34 cellular contexts compared by ENCODE assay signal in genomic region chr2:129299338-129299737, GRCh38.
"Had no signal": no experiment of that assay in that cellular context is flagged by ENCODE, and none has a peak within 500 bp of the region (broad histone marks: within the 10 kb centered on the region; RNA-seq: fewer than 3 reads in every experiment).

No MANE protein-coding gene starts in this region.

- H3K27ac ChIP-seq: adrenal gland, body of pancreas, brain microvascular endothelial cell, breast epithelium, VCaP had no signal

- H3K4me3 ChIP-seq: adrenal gland, body of pancreas, breast epithelium had no signal

- H3K9me3 ChIP-seq: adrenal gland, body of pancreas, breast epithelium had no signal

- H3K4me1 Mint-ChIP-seq: activated B cell treated with CpG ODN at 0.5 μM for 24 hours; activated CD4-positive, alpha-beta T cell treated with anti-CD3 and anti-CD28 coated beads, Interleukin-2, amount 10 ng/mL, durations not matched to agents 24 days and 14 days; activated naive CD8-positive, alpha-beta T cell treated with anti-CD3 and anti-CD28 coated beads for 36 hours; activated T-helper 17 cell treated with anti-CD3 and anti-CD28 coated beads, Interleukin-2, amount 50 U/mL, for 72 hours had no signal

- H3K27ac Mint-ChIP-seq: activated B cell treated with CpG ODN at 0.5 μM for 24 hours; activated CD4-positive, alpha-beta memory T cell treated with anti-CD3 and anti-CD28 coated beads for 36 hours; activated CD4-positive, alpha-beta T cell treated with anti-CD3 and anti-CD28 coated beads, Interleukin-2, amount 10 ng/mL, durations not matched to agents 24 days and 14 days; activated CD8-positive, alpha-beta T cell treated with anti-CD3 and anti-CD28 coated beads for 36 hours; activated naive CD4-positive, alpha-beta T cell treated with anti-CD3 and anti-CD28 coated beads for 36 hours; activated naive CD4-positive, alpha-beta T cell treated with anti-CD3 and anti-CD28 coated beads, Interleukin-2, amount 50 U/mL, for 72 hours; activated naive CD8-positive, alpha-beta T cell treated with anti-CD3 and anti-CD28 coated beads for 36 hours; activated T-cell treated with anti-CD3 and anti-CD28 coated beads, Interleukin-2, amount 50 U/mL, for 72 hours; activated T-helper 1 cell treated with anti-CD3 and anti-CD28 coated beads, Interleukin-12 subunit alpha, Interleukin-12 subunit beta, Interleukin-2, Interleukin-4 antibody, amounts not matched to agents 30 ng/mL and 10 ng/mL and 1 ng/mL, durations not matched to agents 14 hours and 24 hours and 36 hours; activated T-helper 17 cell treated with anti-CD3 and anti-CD28 coated beads, Interleukin-2, amount 50 U/mL, for 72 hours; T-helper 1 cell treated with Interleukin-12 subunit alpha and Interleukin-12 subunit beta and Interleukin-4 antibody, amounts not matched to agents 30 μg/mL and 1 μg/mL, for 36 hours; T-helper 2 cell treated with Interferon-gamma antibody and Interleukin-4, amounts not matched to agents 5 μg/mL and 100 μg/mL, for 36 hours had no signal

- H3K4me1 ChIP-seq: adrenal gland had no signal

- H3K27me3 ChIP-seq: adrenal gland, body of pancreas, brain microvascular endothelial cell, breast epithelium had no signal

- H3K27me3 Mint-ChIP-seq: activated CD4-positive, alpha-beta memory T cell treated with anti-CD3 and anti-CD28 coated beads for 36 hours; activated CD4-positive, alpha-beta T cell treated with anti-CD3 and anti-CD28 coated beads, Interleukin-2, amount 10 ng/mL, durations not matched to agents 24 days and 14 days; activated CD8-positive, alpha-beta T cell treated with anti-CD3 and anti-CD28 coated beads for 36 hours; activated naive CD8-positive, alpha-beta T cell treated with anti-CD3 and anti-CD28 coated beads for 36 hours; activated T-helper 17 cell treated with anti-CD3 and anti-CD28 coated beads, Interleukin-2, amount 50 U/mL, for 72 hours had no signal

- H3K9me3 Mint-ChIP-seq: activated CD8-positive, alpha-beta T cell treated with anti-CD3 and anti-CD28 coated beads for 36 hours; activated T-cell treated with anti-CD3 and anti-CD28 coated beads, Interleukin-2, amount 50 U/mL, for 4 hours; activated T-helper 17 cell treated with anti-CD3 and anti-CD28 coated beads, Interleukin-2, amount 50 U/mL, for 72 hours had no signal

- H3K36me3 ChIP-seq: adrenal gland, brain microvascular endothelial cell, breast epithelium had no signal

- H3K36me3 Mint-ChIP-seq: activated CD4-positive, alpha-beta memory T cell treated with anti-CD3 and anti-CD28 coated beads for 36 hours; activated naive CD4-positive, alpha-beta T cell treated with anti-CD3 and anti-CD28 coated beads, Interleukin-2, amount 50 U/mL, for 72 hours; activated naive CD8-positive, alpha-beta T cell treated with anti-CD3 and anti-CD28 coated beads for 36 hours had no signal

- ATAC-seq: activated CD8-positive, alpha-beta T cell treated with anti-CD3 and anti-CD28 coated beads for 36 hours; activated naive CD4-positive, alpha-beta T cell treated with anti-CD3 and anti-CD28 coated beads, Interleukin-2, amount 50 U/mL, for 72 hours; activated T-cell treated with anti-CD3 and anti-CD28 coated beads, Interleukin-2, amount 50 U/mL, for 4 hours; activated T-cell treated with anti-CD3 and anti-CD28 coated beads, Interleukin-2, amount 50 U/mL, for 72 hours; activated T-helper 17 cell treated with anti-CD3 and anti-CD28 coated beads, Interleukin-2, amount 50 U/mL, for 72 hours; body of pancreas had no signal

- H3K4me3 Mint-ChIP-seq: activated B cell treated with CpG ODN at 0.5 μM for 24 hours; activated CD4-positive, alpha-beta memory T cell treated with anti-CD3 and anti-CD28 coated beads for 36 hours; activated CD4-positive, alpha-beta T cell treated with anti-CD3 and anti-CD28 coated beads, Interleukin-2, amount 10 ng/mL, durations not matched to agents 24 days and 14 days; activated CD8-positive, alpha-beta T cell treated with anti-CD3 and anti-CD28 coated beads for 36 hours; activated naive CD4-positive, alpha-beta T cell treated with anti-CD3 and anti-CD28 coated beads for 36 hours; activated naive CD8-positive, alpha-beta T cell treated with anti-CD3 and anti-CD28 coated beads for 36 hours; activated T-cell treated with anti-CD3 and anti-CD28 coated beads, Interleukin-2, amount 50 U/mL, for 4 hours; activated T-cell treated with anti-CD3 and anti-CD28 coated beads, Interleukin-2, amount 50 U/mL, for 72 hours; activated T-helper 1 cell treated with anti-CD3 and anti-CD28 coated beads, Interleukin-12 subunit alpha, Interleukin-12 subunit beta, Interleukin-2, Interleukin-4 antibody, amounts not matched to agents 30 ng/mL and 10 ng/mL and 1 ng/mL, durations not matched to agents 14 hours and 24 hours and 36 hours; activated T-helper 17 cell treated with anti-CD3 and anti-CD28 coated beads, Interleukin-2, amount 50 U/mL, for 72 hours; T-helper 1 cell treated with Interleukin-12 subunit alpha and Interleukin-12 subunit beta and Interleukin-4 antibody, amounts not matched to agents 30 μg/mL and 1 μg/mL, for 36 hours; T-helper 2 cell treated with Interferon-gamma antibody and Interleukin-4, amounts not matched to agents 5 μg/mL and 100 μg/mL, for 36 hours had no signal

- DNase-seq: activated B cell treated with CpG ODN at 0.5 μM for 24 hours; activated CD4-positive, alpha-beta memory T cell treated with anti-CD3 and anti-CD28 coated beads for 36 hours; activated CD4-positive, alpha-beta T cell treated with anti-CD3 and anti-CD28 coated beads for 4 hours; activated CD4-positive, alpha-beta T cell treated with anti-CD3 and anti-CD28 coated beads, Interleukin-2, amount 10 ng/mL, durations not matched to agents 24 days and 14 days; activated CD4-positive, alpha-beta T cell treated with anti-CD3 and anti-CD28 coated beads, Interleukin-2, amount 50 U/mL, for 1 hour; activated CD4-positive, alpha-beta T cell treated with anti-CD3 and anti-CD28 coated beads, Interleukin-2, amount 50 U/mL, for 4 hours; activated CD4-positive, CD25-positive, alpha-beta regulatory T cell treated with anti-CD3 and anti-CD28 coated beads, Interleukin-2, amount 50 U/mL, for 72 hours; activated CD8-positive, alpha-beta memory T cell treated with anti-CD3 and anti-CD28 coated beads, Interleukin-2, amount 50 U/mL, for 4 hours; activated CD8-positive, alpha-beta T cell treated with anti-CD3 and anti-CD28 coated beads for 36 hours; activated effector memory CD4-positive, alpha-beta T cell treated with anti-CD3 and anti-CD28 coated beads, Interleukin-2, amount 50 U/mL, for 16 hours; activated gamma-delta T cell treated with Interleukin-2 at 50 U/mL for 16 hours; activated naive CD4-positive, alpha-beta T cell; activated naive CD4-positive, alpha-beta T cell treated with anti-CD3 and anti-CD28 coated beads for 36 hours; activated naive CD4-positive, alpha-beta T cell treated with anti-CD3 and anti-CD28 coated beads, Interleukin-2, amount 50 U/mL, for 16 hours; activated naive CD8-positive, alpha-beta T cell treated with anti-CD3 and anti-CD28 coated beads for 36 hours; activated T-cell treated with anti-CD3 and anti-CD28 coated beads for 4 hours; activated T-cell treated with anti-CD3 and anti-CD28 coated beads, Interleukin-2, amount 50 U/mL, for 1 hour; activated T-cell treated with anti-CD3 and anti-CD28 coated beads, Interleukin-2, amount 50 U/mL, for 4 hours; activated T-cell treated with anti-CD3 and anti-CD28 coated beads, Interleukin-2, amount 50 U/mL, for 72 hours; adrenal gland; amniotic stem cell; body of pancreas; brain microvascular endothelial cell; central memory CD4-positive, alpha-beta T cell; T-helper 1 cell; T-helper 2 cell; T-helper 9 cell had no signal
